In the genomic region with DNA sequence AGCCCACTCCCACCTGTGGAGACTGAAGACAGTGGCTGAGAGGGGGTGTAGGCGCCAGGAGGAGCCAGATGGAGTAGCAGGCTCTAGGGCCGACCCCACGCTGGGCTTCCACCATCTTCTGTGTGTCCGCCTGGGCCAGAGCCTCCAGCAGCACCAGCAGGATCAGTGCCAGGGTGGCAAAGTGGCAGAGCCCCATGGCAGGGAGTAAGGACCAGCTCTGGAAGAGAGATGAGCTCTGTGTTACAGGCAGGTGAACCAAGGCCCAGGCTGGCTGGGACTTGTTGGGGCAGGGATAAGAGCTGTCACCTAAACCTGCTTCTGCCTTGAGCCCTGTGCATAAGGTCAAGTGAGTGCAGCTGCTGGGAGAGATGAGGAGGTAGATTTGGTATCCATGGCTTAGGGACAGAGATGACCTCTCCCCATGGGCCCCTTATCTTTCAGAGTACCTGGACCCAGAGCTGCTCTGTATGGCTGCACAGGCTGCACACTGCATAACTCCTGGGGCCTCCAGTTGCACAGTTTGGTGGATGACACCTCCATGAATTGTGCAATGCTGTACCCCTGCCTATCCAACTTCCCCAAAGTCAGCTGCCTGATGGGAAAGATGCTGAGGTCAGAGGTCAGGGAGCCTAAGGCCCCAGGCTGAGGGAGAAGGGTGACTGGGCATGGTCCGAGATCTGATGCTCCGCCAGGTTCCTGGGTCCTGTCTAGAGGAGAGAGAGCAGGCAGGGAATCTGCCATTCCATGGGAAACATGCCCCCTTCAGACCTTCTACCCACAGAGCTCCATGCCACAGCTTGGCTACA, we compare ENCODE assay signal across 25 cellular contexts. TPM values are rescaled to one million over a fixed set of nuclear protein-coding genes. Genes with fewer than 3 reads are reported as not detected.
DNase-seq lines count a peak whose midpoint lies in the region; ATAC-seq, FAIRE-seq and TF ChIP-seq lines count a peak whose summit lies in the region.
"Had no signal": no experiment of that assay in that cellular context is flagged by ENCODE, and none has a peak within 500 bp of the region (broad histone marks: within the 10 kb centered on the region; RNA-seq: fewer than 3 reads in every experiment).

No MANE protein-coding gene starts in this region.

- H2AFZ ChIP-seq in GM12878 (ENCODE audit: control insufficient read depth, low read depth, low read length) (no peak overlapping the region), HepG2 (ENCODE audit: low read length) (no peak overlapping the region)

- RAD21 ChIA-PET in GM12878 (lab: Charles Lee; ENCODE audit: unreplicated experiment) = interaction anchor here (0.5 to 3.1 kb wide), 4 partner anchors 87 to 366 kb away, joined by 3 to 11 read pairs (median 4); partner anchors contain the start of gene COMTD1

- ATAC-seq in Right ventricle myocardium superior (ENCODE audit: poor library complexity) = no peak
- no peak for ATAC-seq in GM12878
- ATAC-seq in HepG2 = no peak
- ATAC-seq: left cardiac atrium, right cardiac atrium had no signal

- FAIRE-seq in GM12878 (lab: Jason Lieb, UNC) (no peak), HepG2 (lab: Jason Lieb, UNC) (no peak)
- FAIRE-seq: A204.1, colon had no signal

- DNase-seq in cardiac septum (ENCODE audit: low spot score) = peak; percentile 46
- no peak for DNase-seq in Right ventricle myocardium superior
- DNase-seq in GM12878 (ENCODE audit: low read depth, low spot score) = no peak
- no peak for DNase-seq in HepG2 (ENCODE audit: low spot score)
- peak; percentile 63 for DNase-seq in type B pancreatic cell (ENCODE audit: extremely low spot score, unreplicated experiment)
- no peak for DNase-seq in NCI-H2227 (lab: John Stamatoyannopoulos, UW; ENCODE audit: unreplicated experiment)
- DNase-seq in KG1 (lab: John Stamatoyannopoulos, UW) = no peak
- no peak for DNase-seq in NCI-H510A treated with DMSO at 0.1 percent for 48 hours (lab: John Stamatoyannopoulos, UW)
- DNase-seq: activated CD4-positive, alpha-beta T cell treated with anti-CD3 and anti-CD28 coated beads, Interleukin-2, amount 10 ng/mL, durations not matched to agents 24 days and 14 days; activated CD8-positive, alpha-beta memory T cell treated with anti-CD3 and anti-CD28 coated beads, Interleukin-2, amount 50 U/mL, for 48 hours; activated effector memory CD4-positive, alpha-beta T cell treated with Interleukin-2 at 50 U/mL for 16 hours; DND-41; left cardiac atrium; mesenchymal stem cell; naive B cell; NCI-H1694; OCI-M1; right cardiac atrium; SJCRH30; stimulated activated CD4-positive, alpha-beta T cell treated with anti-CD3 and anti-CD28 coated beads, Interleukin-15, amount 100 ng/mL, for 24 hours had no signal

- H3K4me1 ChIP-seq in GM12878 (ENCODE audit: control insufficient read depth, insufficient read depth, low read length) (peaks cover 9% of the 10 kb centered on the region; the same call in 1 of the 2 replicates), HepG2 (ENCODE audit: insufficient read depth, low read length) (peaks cover 46% of the 10 kb centered on the region)

- H3K4me3 ChIP-seq in GM12878 = no peak overlapping the region
- no peak overlapping the region for H3K4me3 ChIP-seq in HepG2 (replicated peaks in 1 of 3; ENCODE audit: insufficient read depth in 1 of 3, low read depth in 2 of 3, low read length in 3 of 3)
- H3K4me3 ChIP-seq: SJCRH30 had no signal

- H3K27me3 ChIP-seq in GM12878 (replicated peaks in 1 of 2; ENCODE audit: control insufficient read depth in 2 of 2, insufficient read depth in 2 of 2, low read length in 1 of 2) (no peaks in the 10 kb centered on the region), HepG2 (ENCODE audit: control insufficient read depth in 1 of 2, insufficient read depth in 2 of 2, low read length in 2 of 2) (no peaks in the 10 kb centered on the region)
- H3K27me3 ChIP-seq: SJCRH30 had no signal

- H3K27me3 Mint-ChIP-seq in type B pancreatic cell = no peaks in the 10 kb centered on the region
- H3K27me3 Mint-ChIP-seq: activated CD4-positive, alpha-beta T cell treated with anti-CD3 and anti-CD28 coated beads, Interleukin-2, amount 10 ng/mL, durations not matched to agents 24 days and 14 days; B cell; naive B cell had no signal

- H3K9ac ChIP-seq in GM12878 (ENCODE audit: control insufficient read depth, insufficient read depth, low read length) (no peak overlapping the region), HepG2 (ENCODE audit: insufficient read depth, low read depth, low read length) (0 out of 2 replicates have a peak overlapping the region, but pooled peaks have one; percentile 24)

- SMC1A ChIA-PET in GM12878 (lab: Charles Lee; ENCODE audit: uncharacterized antibody, unreplicated experiment) = interaction anchor here (0.5 to 1.8 kb wide), 3 partner anchors 365 to 836 kb away, joined by 3 to 6 read pairs (median 3); no protein-coding TSS in a partner anchor

- H3K9me3 ChIP-seq in GM12878 (replicated peaks; ENCODE audit: control insufficient read depth, insufficient read depth, low read length) (no peaks in the 10 kb centered on the region), HepG2 (ENCODE audit: low read length) (no peaks in the 10 kb centered on the region)
- H3K9me3 ChIP-seq: Caco-2, SJCRH30 had no signal

- TF ChIP-seq EP300 in GM12878 (IDR thresholded peaks at IDR 0.05; ENCODE audit: borderline replicate concordance in 1 of 2, control insufficient read depth in 1 of 2, low read depth in 2 of 2, low read length in 2 of 2) (no peak), HepG2 (IDR thresholded peaks at IDR 0.05; ENCODE audit: low read depth in 2 of 2, low read length in 2 of 2) (no peak), HepG2 (CRISPR knock-in tag; IDR thresholded peaks at IDR 0.05; ENCODE audit: borderline replicate concordance) (no peak)

- in situ Hi-C loops in GM12878 (cut with MboI) = loop anchor here (5.0 kb wide), 1 partner anchor 837 kb away; no protein-coding TSS in a partner anchor
- in situ Hi-C loops in HepG2 (cut with HindIII; ENCODE audit: extremely low pct_ligation_motif_present, low pct_unique_long_range_greater_than_20kb) = loop anchor here (10.0 kb wide), 1 partner anchor 209 kb away; no protein-coding TSS in a partner anchor

- H3K9me3 Mint-ChIP-seq in type B pancreatic cell = no peaks in the 10 kb centered on the region
- H3K9me3 Mint-ChIP-seq: activated CD4-positive, alpha-beta T cell treated with anti-CD3 and anti-CD28 coated beads, Interleukin-2, amount 10 ng/mL, durations not matched to agents 24 days and 14 days; naive B cell had no signal

- TF ChIP-seq RAD21 in GM12878 (IDR thresholded peaks at IDR 0.05; ENCODE audit: insufficient read depth, low read depth, low read length) = no peak
- no peak for TF ChIP-seq RAD21 in HepG2 (CRISPR knock-in tag; IDR thresholded peaks at IDR 0.05)

- H3K27ac ChIP-seq in GM12878 (ENCODE audit: control insufficient read depth, insufficient read depth) = no peak overlapping the region
- H3K27ac ChIP-seq in HepG2 (ENCODE audit: extremely low read length, insufficient read depth, low read length) = no peak overlapping the region
- H3K27ac ChIP-seq: SJCRH30 had no signal

- intact Hi-C loops in cardiac septum (cut with DNase I) (loop anchor here (5.0 kb wide), 2 partner anchors 128 to 862 kb away; no protein-coding TSS in a partner anchor), Right ventricle myocardium superior (cut with DNase I) (loop anchor here (5.0 kb wide), 2 partner anchors 842 to 857 kb away; no protein-coding TSS in a partner anchor), GM12878 (cut with micrococcal nuclease; ENCODE audit: unreplicated experiment) (loop anchor here (10.0 kb wide), 2 partner anchors 519 to 679 kb away; no protein-coding TSS in a partner anchor), HepG2 (cut with micrococcal nuclease; ENCODE audit: unreplicated experiment) (no loop called here)

- BruUV-seq in GM12878 (replicated peaks; lab: Mats Ljungman, UMichigan) (no TSS peak), HepG2 (replicated peaks; lab: Mats Ljungman, UMichigan) (no TSS peak)

- WGBS in GM12878 (ENCODE audit: insufficient coverage, insufficient replicate concordance, low lambda C conversion rate, missing lambda C conversion rate) = 82% methylated on average over 6 of the region's 6 CpGs
- 62% methylated on average over 6 of the region's 6 CpGs for WGBS in HepG2 (ENCODE audit: low lambda C conversion rate)

- H3K4me1 Mint-ChIP-seq in type B pancreatic cell (ENCODE audit: unreplicated experiment) = peaks cover 10% of the 10 kb centered on the region
- H3K4me1 Mint-ChIP-seq: B cell had no signal

- H3K36me3 Mint-ChIP-seq in type B pancreatic cell = no peaks in the 10 kb centered on the region
- H3K36me3 Mint-ChIP-seq: brain, naive B cell had no signal

- H4K20me1 ChIP-seq in GM12878 (ENCODE audit: control insufficient read depth, insufficient read depth) (no peaks in the 10 kb centered on the region), HepG2 (ENCODE audit: insufficient read depth, low read length) (no peaks in the 10 kb centered on the region)

- H3K27ac Mint-ChIP-seq in type B pancreatic cell = no peak overlapping the region
- H3K27ac Mint-ChIP-seq: B cell, naive B cell had no signal

- H3K4me2 ChIP-seq in GM12878 (ENCODE audit: control insufficient read depth, insufficient read depth) = no peak overlapping the region
- H3K4me2 ChIP-seq in HepG2 (ENCODE audit: low read depth, low read length) = no peak overlapping the region; the same call in 1 of the 2 replicates

- TF ChIP-seq POLR2A in GM12878 (IDR thresholded peaks at IDR 0.05; ENCODE audit: low read depth, low read length) (no peak), HepG2 (IDR thresholded peaks at IDR 0.05; ENCODE audit: insufficient read depth in 1 of 2, low read depth in 2 of 2, low read length in 2 of 2) (no peak)

- H3K79me2 ChIP-seq in GM12878 (ENCODE audit: control insufficient read depth, insufficient read depth, low read length) (no peaks in the 10 kb centered on the region), HepG2 (ENCODE audit: insufficient read depth, low read length) (no peaks in the 10 kb centered on the region)

- CTCF ChIA-PET in GM12878 (lab: Yijun Ruan, JAX) = interaction anchor here (1.1 to 7.8 kb wide), 6 partner anchors 40 to 901 kb away, joined by 3 to 71 read pairs (median 4); partner anchors contain the start of gene COMTD1
- CTCF ChIA-PET in HepG2 (lab: Yijun Ruan, JAX; ENCODE audit: low intra/inter-chr PET ratio, low total read pairs) = no interaction called here

- TF ChIP-seq CTCF in GM12878 (IDR thresholded peaks at IDR 0.05 in 2 of 3, conservative IDR thresholded peaks at IDR 0.05 in 1 of 3; ENCODE audit: control insufficient read depth in 2 of 3, extremely low read depth in 1 of 3, insufficient read depth in 1 of 3, low read depth in 3 of 3, low read length in 3 of 3) = no peak
- no peak for TF ChIP-seq CTCF in HepG2 (CRISPR knock-in tag; IDR thresholded peaks at IDR 0.05)
- TF ChIP-seq CTCF in type B pancreatic cell (conservative IDR thresholded peaks at IDR 0.05) = no peak

- POLR2A ChIA-PET in GM12878 (lab: Charles Lee) (no interaction called here), HepG2 (lab: Yijun Ruan, JAX) (no interaction called here)

- no peak overlapping the region for H3K4me3 Mint-ChIP-seq in type B pancreatic cell
- H3K4me3 Mint-ChIP-seq: activated CD4-positive, alpha-beta T cell treated with anti-CD3 and anti-CD28 coated beads, Interleukin-2, amount 10 ng/mL, durations not matched to agents 24 days and 14 days; B cell; brain; naive B cell had no signal

- H3K36me3 ChIP-seq in GM12878 (ENCODE audit: control insufficient read depth in 2 of 2, insufficient read depth in 2 of 2, low read length in 1 of 2) (no peaks in the 10 kb centered on the region), HepG2 (replicated peaks in 1 of 2; ENCODE audit: control insufficient read depth in 1 of 2, insufficient read depth in 2 of 2, low read length in 2 of 2) (no peaks in the 10 kb centered on the region)
- H3K36me3 ChIP-seq: SJCRH30 had no signal

RNA-seq across cellular contexts. Expression of gene SAMD8, which starts 7.4 kb away (rescaled TPM):
- total RNA-seq in cardiac septum (25.7 TPM), Right ventricle myocardium superior (23.3 TPM), GM12878 (2014; rRNA removed) (9.4 and 11.9 TPM in 2 replicates), GM12878 (2014; rRNA removed; fragmentation: Illumina TruSeq; extraction: Trizol) (11.4 and 11.7 TPM in 2 replicates), GM12878 (2021) (9.8 and 11.9 TPM in 2 replicates), HepG2 (2016; rRNA removed; fragmentation: Illumina TruSeq; extraction: Trizol) (10.3 and 10.4 TPM in 2 replicates), type B pancreatic cell (ENCODE audit: low replicate concordance) (15.7 and 17.3 TPM in 2 replicates)
- 49.2 and 52.5 TPM in 2 replicates for total RNA-seq in GM12878 (2013; cell fraction: nucleolus; rRNA removed)
- polyA plus RNA-seq in GM12878 (2011; ENCODE audit: low read depth) = 4.6 TPM
- polyA plus RNA-seq in GM12878 (2011; rRNA removed) (26.0 and 32.2 TPM in 2 replicates), GM12878 (2014; fragmentation: Illumina TruSeq; extraction: Trizol) (9.1 and 11.4 TPM in 2 replicates), GM12878 (2014; fragmentation: Nextera tagmentation; extraction: Ambion mirVana) (1 to 10 TPM; 2.8 to 3.5 TPM), GM12878 (2014; rRNA removed) (6.0 and 8.0 TPM in 2 replicates), GM12878 (2016; fragmentation: Nextera tagmentation; extraction: Ambion mirVana) (10 to 100 TPM in 1 of 2 experiments, 1 to 10 TPM in 1; 9.3 to 11.4 TPM), HepG2 (2011; rRNA removed) (12.2 and 13.2 TPM in 2 replicates)
- polyA plus RNA-seq in GM12878 (2011; cell fraction: cytosol; rRNA removed) = 12.2 and 20.6 TPM in 2 replicates
- polyA plus RNA-seq in GM12878 (2011; cell fraction: nucleus; rRNA removed) = 10.3 and 10.4 TPM in 2 replicates
- 7.4 and 8.2 TPM in 2 replicates for polyA plus RNA-seq in GM12878 (2012)
- 32.2 and 41.7 TPM in 2 replicates for polyA minus RNA-seq in GM12878 (2011; rRNA and poly(A)+ RNA removed)
- polyA minus RNA-seq in GM12878 (2011; cell fraction: cytosol; rRNA and poly(A)+ RNA removed) = 8.0 and 8.6 TPM in 2 replicates
- polyA minus RNA-seq in GM12878 (2011; cell fraction: nucleus; rRNA and poly(A)+ RNA removed) = 8.3 and 10.0 TPM in 2 replicates
- 10.9 and 13.8 TPM in 2 replicates for total RNA-seq in HepG2 (2016; cell fraction: cytosol; rRNA removed; fragmentation: Illumina TruSeq; extraction: Trizol; ENCODE audit: low read depth)
- total RNA-seq in HepG2 (2016; cell fraction: insoluble cytoplasmic fraction; rRNA removed; fragmentation: Illumina TruSeq; extraction: Trizol) = 9.3 and 9.8 TPM in 2 replicates
- 6.0 and 7.3 TPM in 2 replicates for total RNA-seq in HepG2 (2016; cell fraction: membrane; rRNA removed; fragmentation: Illumina TruSeq; extraction: Trizol)
- total RNA-seq in HepG2 (2016; cell fraction: nucleus; rRNA removed; fragmentation: Illumina TruSeq; extraction: Trizol) = 10.6 and 11.4 TPM in 2 replicates
- 6.4 and 11.6 TPM in 2 replicates for polyA plus RNA-seq in HepG2 (2011; cell fraction: cytosol; rRNA removed)
- polyA plus RNA-seq in HepG2 (2011; cell fraction: nucleus; rRNA removed) = 4.3 and 6.7 TPM in 2 replicates
- 6.4 and 6.6 TPM in 2 replicates for polyA plus RNA-seq in HepG2 (2012)
- polyA plus RNA-seq in HepG2 (2016; cell fraction: cytosol; fragmentation: Illumina TruSeq; extraction: Trizol; ENCODE audit: low read depth) = 1.2 and 1.6 TPM in 2 replicates
- 4.8 and 6.2 TPM in 2 replicates for polyA plus RNA-seq in HepG2 (2016; cell fraction: insoluble cytoplasmic fraction; fragmentation: Illumina TruSeq; extraction: Trizol; ENCODE audit: low read depth)
- polyA plus RNA-seq in HepG2 (2016; cell fraction: membrane; fragmentation: Illumina TruSeq; extraction: Trizol; ENCODE audit: low read depth) = 2.2 and 2.8 TPM in 2 replicates
- 10.1 and 10.4 TPM in 2 replicates for polyA plus RNA-seq in HepG2 (2016; cell fraction: nucleus; fragmentation: Illumina TruSeq; extraction: Trizol; ENCODE audit: insufficient read depth, low read depth)
- polyA minus RNA-seq in HepG2 (2011; rRNA and poly(A)+ RNA removed; ENCODE audit: low replicate concordance) = 25.6 and 32.5 TPM in 2 replicates
- 14.2 and 18.8 TPM in 2 replicates for polyA minus RNA-seq in HepG2 (2011; cell fraction: cytosol; rRNA and poly(A)+ RNA removed)
- 14.0 and 15.4 TPM in 2 replicates for polyA minus RNA-seq in HepG2 (2011; cell fraction: nucleus; rRNA and poly(A)+ RNA removed)

Comparison
In these comparisons a context has a peak if more than half of its experiments do, and no peak if none do; other contexts are left out.
1. DNase-seq: peak in cardiac septum (single experiment) and type B pancreatic cell (single experiment); none in Right ventricle myocardium superior (single experiment), GM12878 (single experiment), HepG2 (single experiment), NCI-H2227 (single experiment), KG1 (single experiment) and NCI-H510A treated with DMSO at 0.1 percent for 48 hours (single experiment).